8 cellular contexts compared by ENCODE assay signal in genomic region chr17:5111402-5112204, GRCh38. TPM values are rescaled to one million over a fixed set of nuclear protein-coding genes. Genes with fewer than 3 reads are reported as not detected.
A peak's percentile ranks its signal among the peaks of the same experiment; 100 is the strongest.
DNase-seq lines count a peak whose midpoint lies in the region; ATAC-seq and TF ChIP-seq lines count a peak whose summit lies in the region.

Gene ZNF232 (minus strand): TSS chr17:5111878. CDS start chr17:5111822, 56 bp downstream.

- whole genome bisulfite sequencing in mammary epithelial cell (ENCODE audit: low coverage, missing lambda C conversion rate) = under 1% methylated on average over 17 of the region's 69 CpGs

- peaks cover 8% of the 10 kb centered on the region for H3K4me1 ChIP-seq in mammary epithelial cell (ENCODE audit: insufficient read depth, low read length)
- peaks cover 6% of the 10 kb centered on the region; the same call in 1 of the 2 replicates for H3K4me1 ChIP-seq in iPS-20b (ENCODE audit: insufficient read depth, low read length)

- ATAC-seq in GM18858 (IDR thresholded peaks at IDR 0.05; ENCODE audit: unreplicated experiment) (peak; percentile 60), HG03097 (IDR thresholded peaks at IDR 0.05; ENCODE audit: low FRiP score, unreplicated experiment) (peak; percentile 77)

- H3K9ac ChIP-seq in mammary epithelial cell (ENCODE audit: insufficient read depth, low read length) (peak within 1 kb of the TSS; percentile 58), iPS-20b (ENCODE audit: low read depth, low read length) (peak within 1 kb of the TSS; percentile 95)

- peak within 1 kb of the TSS; percentile 97 for H2AFZ ChIP-seq in mammary epithelial cell (ENCODE audit: low read depth, low read length)

- H3K27me3 ChIP-seq in WERI-Rb-1 (ENCODE audit: insufficient read depth, low read depth, severe bottlenecking) = no peaks in the 10 kb centered on the region
- peaks cover 11% of the 10 kb centered on the region for H3K27me3 ChIP-seq in mammary epithelial cell (ENCODE audit: insufficient read depth, low read length)
- H3K27me3 ChIP-seq in iPS-20b (ENCODE audit: insufficient read depth, low read length) = no peaks in the 10 kb centered on the region

- H3K4me2 ChIP-seq in mammary epithelial cell (ENCODE audit: insufficient read depth, low read depth, low read length) = peak within 1 kb of the TSS; percentile 88

- DNase-seq in NCI-H2196 (lab: John Stamatoyannopoulos, UW; ENCODE audit: unreplicated experiment) = peak; percentile 86
- DNase-seq in WERI-Rb-1 = peak; percentile 97
- peak; percentile 95 for DNase-seq in mammary epithelial cell

- in situ Hi-C loops in mammary epithelial cell (cut with MboI; ENCODE audit: low sequenced_read_pairs in 2 of 2) = loop anchor here in 1 of 2 donors (25.0 kb wide), 1 partner anchor 101 kb away; no protein-coding TSS in a partner anchor

- TF ChIP-seq CTCF in 22Rv1 (IDR thresholded peaks at IDR 0.05) = 0 out of 2 replicates have a peak, but pooled peaks have one; percentile 3
- TF ChIP-seq CTCF in WERI-Rb-1 (IDR thresholded peaks at IDR 0.05; ENCODE audit: low read depth, low read length) = 0 out of 2 replicates have a peak, but pooled peaks have one; percentile 2
- no peak for TF ChIP-seq CTCF in mammary epithelial cell (conservative IDR thresholded peaks at IDR 0.05 in 1 of 2, IDR thresholded peaks at IDR 0.05 in 1 of 2; ENCODE audit: extremely low read depth in 1 of 2, insufficient read depth in 1 of 2, low read depth in 1 of 2, low read length in 2 of 2)

- dilution Hi-C loops in mammary epithelial cell (cut with HindIII; ENCODE audit: low sequenced_read_pairs) = loop anchor here (5.0 kb wide), 2 partner anchors 69 to 71 kb away; no protein-coding TSS in a partner anchor

- peaks cover 2% of the 10 kb centered on the region for H3K79me2 ChIP-seq in mammary epithelial cell (ENCODE audit: insufficient read depth, low read length)

- CTCF ChIA-PET in mammary epithelial cell (lab: Charles Lee; ENCODE audit: low non-redundant PET) = no interaction called here

- H3K9me3 ChIP-seq in WERI-Rb-1 (ENCODE audit: severe bottlenecking) (no peaks in the 10 kb centered on the region), mammary epithelial cell (replicated peaks; ENCODE audit: insufficient read depth, low read length) (peaks cover 35% of the 10 kb centered on the region), iPS-20b (ENCODE audit: insufficient read depth, low read depth, low read length) (0 out of 2 replicates have a peak, but pooled peaks cover under 1% of the 10 kb centered on the region)

- H4K20me1 ChIP-seq in mammary epithelial cell (ENCODE audit: insufficient read depth, low read length) = no peaks in the 10 kb centered on the region

- H3K27ac ChIP-seq in 22Rv1 (peak within 1 kb of the TSS; percentile 71), WERI-Rb-1 (peak within 1 kb of the TSS; percentile 94), mammary epithelial cell (ENCODE audit: insufficient read depth, low read depth, low read length) (peak within 1 kb of the TSS; percentile 28), iPS-20b (ENCODE audit: low read length) (peak within 1 kb of the TSS; percentile 45), skin epidermis (peak within 1 kb of the TSS in 20 of 21 experiments; percentile 0 to 86 (median 70))

- intact Hi-C loops in mammary epithelial cell (cut with micrococcal nuclease) = loop anchor here (5.0 kb wide), 1 partner anchor 81 kb away; the partner anchor contains the start of gene ZNF594

- H3K36me3 ChIP-seq in WERI-Rb-1 (peaks cover 51% of the 10 kb centered on the region), mammary epithelial cell (ENCODE audit: insufficient read depth, low read length) (peaks cover 13% of the 10 kb centered on the region), iPS-20b (ENCODE audit: insufficient read depth, low read depth, low read length) (peaks cover 45% of the 10 kb centered on the region)

- H3K4me3 ChIP-seq in WERI-Rb-1 (ENCODE audit: low read depth, low read length) (peak within 1 kb of the TSS; percentile 89), mammary epithelial cell (replicated peaks in 1 of 3; ENCODE audit: insufficient read depth in 1 of 3, low read depth in 2 of 3, low read length in 3 of 3) (peak within 1 kb of the TSS; percentile 64 to 92 (median 71)), iPS-20b (ENCODE audit: low read length) (peak within 1 kb of the TSS; percentile 97), skin epidermis (peak within 1 kb of the TSS; percentile 52 to 88 (median 75))

- no TSS peak for BruUV-seq in mammary epithelial cell (replicated peaks; lab: Mats Ljungman, UMichigan)

RNA-seq across cellular contexts. Expression of gene ZNF232, which starts in this region (rescaled TPM):
- 1 to 10 TPM; 5.0 to 7.2 TPM for total RNA-seq in mammary epithelial cell
- polyA plus RNA-seq in mammary epithelial cell = 6.6 TPM
- polyA minus RNA-seq in mammary epithelial cell = 15.5 TPM

Comparison
In these comparisons a context has a peak if more than half of its experiments do, and no peak if none do; other contexts are left out.
1. Peak in every context shown above with its lines: DNase-seq, ATAC-seq, H3K4me3 ChIP-seq and H3K27ac ChIP-seq.
2. H3K27ac ChIP-seq: peak in every context shown above with its lines; median percentile 94 in WERI-Rb-1; 71 in 22Rv1; 70 in skin epidermis; 45 in iPS-20b; 28 in mammary epithelial cell.
3. CTCF ChIP-seq: peak in 22Rv1 (single experiment) and WERI-Rb-1 (single experiment); none in mammary epithelial cell (0 of 2).